In the genomic region with DNA sequence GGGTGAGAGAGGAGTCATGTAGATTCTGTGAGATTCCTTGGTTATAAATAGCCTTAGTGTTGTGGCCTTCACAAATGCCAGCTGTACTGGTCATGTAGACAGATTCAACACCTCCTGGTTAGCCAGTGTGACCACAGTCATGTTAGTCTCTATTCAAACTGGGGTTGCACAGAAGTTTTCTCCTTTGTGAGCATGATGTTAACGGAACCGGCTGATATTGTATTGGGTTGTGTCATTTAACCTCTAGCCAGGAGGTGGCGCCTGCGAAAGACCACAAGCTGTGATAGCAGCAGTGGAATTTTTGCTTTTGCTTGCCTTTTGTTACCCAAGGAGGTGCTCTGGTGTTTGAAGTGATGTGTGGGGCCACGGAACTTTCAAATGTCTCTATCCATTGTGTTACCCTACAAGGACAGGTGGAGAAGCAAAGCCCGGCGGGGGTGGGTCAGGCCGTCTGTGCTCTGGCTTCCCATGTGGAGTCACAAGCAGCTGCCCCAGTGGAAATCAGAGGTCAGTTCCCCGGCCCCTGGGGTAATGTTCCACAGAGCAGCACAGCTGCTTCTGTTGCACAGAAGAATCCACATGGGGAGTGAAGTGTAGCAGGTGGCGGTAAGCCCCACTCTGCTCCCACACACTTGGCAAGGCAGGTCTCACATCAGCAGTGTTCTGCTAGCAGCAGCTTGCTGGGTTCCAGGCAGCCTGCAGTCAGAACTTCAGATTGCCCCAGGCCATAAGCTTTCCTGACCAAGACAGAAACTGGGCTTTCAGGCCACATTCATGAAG, we compare ENCODE assay signal across 8 cellular contexts.
DNase-seq lines count a peak whose midpoint lies in the region; ATAC-seq and TF ChIP-seq lines count a peak whose summit lies in the region.

No MANE protein-coding gene starts in this region.

- H3K27me3 Mint-ChIP-seq in CD14-positive monocyte (ENCODE audit: low read depth in 3 of 3) (no peaks in the 10 kb centered on the region), glutamatergic neuron (ENCODE audit: unreplicated experiment) (peaks cover 10% of the 10 kb centered on the region)
- peaks cover 1% of the 10 kb centered on the region for H3K27me3 Mint-ChIP-seq in activated CD4-positive, alpha-beta T cell treated with anti-CD3 and anti-CD28 coated beads, Interleukin-2, amount 10 ng/mL, durations not matched to agents 7 days and 5 days

- ATAC-seq in HG02759 (IDR thresholded peaks at IDR 0.05; ENCODE audit: unreplicated experiment) (peak; percentile 66), HG03280 (IDR thresholded peaks at IDR 0.05; ENCODE audit: unreplicated experiment) (no peak), HG02870 (IDR thresholded peaks at IDR 0.05; ENCODE audit: unreplicated experiment) (no peak), GM18870 (IDR thresholded peaks at IDR 0.05; ENCODE audit: unreplicated experiment) (no peak)

- POLR2A ChIA-PET in activated CD4-positive, alpha-beta T cell treated with anti-CD3 and anti-CD28 coated beads, Interleukin-2, amount 10 ng/mL, durations not matched to agents 7 days and 5 days (lab: Charles Lee): no interaction called here

- H3K27ac Mint-ChIP-seq in CD14-positive monocyte (no peak overlapping the region), glutamatergic neuron (ENCODE audit: unreplicated experiment) (peak overlapping the region; percentile 84)
- no peak overlapping the region for H3K27ac Mint-ChIP-seq in activated CD4-positive, alpha-beta T cell treated with anti-CD3 and anti-CD28 coated beads, Interleukin-2, amount 10 ng/mL, durations not matched to agents 7 days and 5 days

- H3K4me3 Mint-ChIP-seq in CD14-positive monocyte (no peak overlapping the region), glutamatergic neuron (ENCODE audit: unreplicated experiment) (no peak overlapping the region)
- H3K4me3 Mint-ChIP-seq in activated CD4-positive, alpha-beta T cell treated with anti-CD3 and anti-CD28 coated beads, Interleukin-2, amount 10 ng/mL, durations not matched to agents 7 days and 5 days: no peak overlapping the region

- H3K4me1 Mint-ChIP-seq in CD14-positive monocyte: no peaks in the 10 kb centered on the region
- H3K4me1 Mint-ChIP-seq in activated CD4-positive, alpha-beta T cell treated with anti-CD3 and anti-CD28 coated beads, Interleukin-2, amount 10 ng/mL, durations not matched to agents 7 days and 5 days: no peaks in the 10 kb centered on the region
- H3K4me1 Mint-ChIP-seq in glutamatergic neuron (ENCODE audit: low read depth, unreplicated experiment): peaks cover 13% of the 10 kb centered on the region

- H3K9me3 Mint-ChIP-seq in CD14-positive monocyte (peaks cover 0 to 6% (median 2%) of the 10 kb centered on the region in 7 donors), glutamatergic neuron (ENCODE audit: unreplicated experiment) (peaks cover 7% of the 10 kb centered on the region)
- no peaks in the 10 kb centered on the region for H3K9me3 Mint-ChIP-seq in activated CD4-positive, alpha-beta T cell treated with anti-CD3 and anti-CD28 coated beads, Interleukin-2, amount 10 ng/mL, durations not matched to agents 7 days and 5 days

- H3K36me3 Mint-ChIP-seq in CD14-positive monocyte (no peaks in the 10 kb centered on the region), glutamatergic neuron (ENCODE audit: unreplicated experiment) (peaks cover 7% of the 10 kb centered on the region)
- no peaks in the 10 kb centered on the region for H3K36me3 Mint-ChIP-seq in activated CD4-positive, alpha-beta T cell treated with anti-CD3 and anti-CD28 coated beads, Interleukin-2, amount 10 ng/mL, durations not matched to agents 7 days and 5 days (ENCODE audit: low read depth)

- CTCF ChIA-PET in activated CD4-positive, alpha-beta T cell treated with anti-CD3 and anti-CD28 coated beads, Interleukin-2, amount 10 ng/mL, durations not matched to agents 7 days and 5 days (lab: Charles Lee): interaction anchor here (1.5 kb wide), 1 partner anchor 10 kb away, joined by 3 read pairs; no protein-coding TSS in a partner anchor

- DNase-seq in CD14-positive monocyte (ENCODE audit: low spot score) (no peak), glutamatergic neuron (peak; percentile 60), pons (ENCODE audit: low spot score) (peak; percentile 55)
- DNase-seq in activated CD4-positive, alpha-beta T cell treated with anti-CD3 and anti-CD28 coated beads, Interleukin-2, amount 10 ng/mL, durations not matched to agents 7 days and 5 days: peak; percentile 28

- TF ChIP-seq CTCF in CD14-positive monocyte (IDR thresholded peaks at IDR 0.05) (peak; percentile 42), glutamatergic neuron (IDR thresholded peaks at IDR 0.05; ENCODE audit: partially characterized antibody, unreplicated experiment) (peak; percentile 69)

- intact Hi-C loops in CD14-positive monocyte (cut with micrococcal nuclease): no loop called here
